Comparison of ENCODE assay signal across 17 cellular contexts in the genomic region with DNA sequence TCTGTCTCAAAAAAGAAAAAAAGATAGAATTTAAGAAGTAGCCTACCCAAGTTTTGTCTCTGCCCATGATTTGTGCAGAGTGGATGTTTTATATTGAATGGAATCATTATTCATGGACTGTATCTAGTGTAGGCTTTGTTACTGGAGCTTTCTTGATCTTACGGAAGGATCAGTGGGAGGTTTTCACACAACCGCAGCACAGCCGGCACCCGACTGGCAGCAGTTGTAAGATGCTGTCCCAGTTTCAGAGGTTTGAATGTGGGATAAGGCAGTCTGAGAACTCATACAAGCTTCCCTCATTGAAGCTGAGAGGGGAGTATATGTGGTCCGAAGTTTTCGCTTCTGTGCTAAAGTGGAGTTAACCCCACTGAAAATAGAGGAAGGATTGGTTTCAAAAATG. TPM values are rescaled to one million over a fixed set of nuclear protein-coding genes. Genes with fewer than 3 reads are reported as not detected.
"Had no signal": no experiment of that assay in that cellular context is flagged by ENCODE, and none has a peak within 500 bp of the region (broad histone marks: within the 10 kb centered on the region; RNA-seq: fewer than 3 reads in every experiment).

No MANE protein-coding gene starts in this region.

- H3K27ac ChIP-seq: esophagus squamous epithelium, heart left ventricle, left ventricle myocardium inferior, pancreas, right atrium auricular region, SJCRH30, skin epidermis had no signal

- H3K27me3 Mint-ChIP-seq: activated naive CD8-positive, alpha-beta T cell treated with anti-CD3 and anti-CD28 coated beads, Interleukin-2, amount 50 U/mL, for 24 hours; memory B cell; type B pancreatic cell had no signal

- H3K9me3 Mint-ChIP-seq: activated naive CD8-positive, alpha-beta T cell treated with anti-CD3 and anti-CD28 coated beads, Interleukin-2, amount 50 U/mL, for 24 hours; memory B cell; type B pancreatic cell had no signal

- H3K27ac Mint-ChIP-seq: activated naive CD8-positive, alpha-beta T cell treated with anti-CD3 and anti-CD28 coated beads, Interleukin-2, amount 50 U/mL, for 24 hours; memory B cell; type B pancreatic cell had no signal

- ATAC-seq: activated naive CD8-positive, alpha-beta T cell treated with anti-CD3 and anti-CD28 coated beads, Interleukin-2, amount 50 U/mL, for 24 hours; heart left ventricle; pancreas had no signal

- H3K4me1 ChIP-seq: left ventricle myocardium inferior, pancreas, right atrium auricular region, SJCRH30 had no signal

- H3K4me3 ChIP-seq: esophagus squamous epithelium, heart left ventricle, left ventricle myocardium inferior, pancreas, right atrium auricular region, SJCRH30, skin epidermis had no signal

- H3K27me3 ChIP-seq: esophagus squamous epithelium, heart left ventricle, pancreas, right atrium auricular region, SJCRH30 had no signal

- H3K9me3 ChIP-seq: esophagus squamous epithelium, heart left ventricle, left ventricle myocardium inferior, pancreas, right atrium auricular region, SJCRH30 had no signal

- DNase-seq: activated CD4-positive, alpha-beta T cell treated with anti-CD3 and anti-CD28 coated beads for 1 hour; activated effector memory CD4-positive, alpha-beta T cell treated with Interleukin-2 at 50 U/mL for 16 hours; activated naive CD8-positive, alpha-beta T cell treated with anti-CD3 and anti-CD28 coated beads, Interleukin-2, amount 50 U/mL, for 24 hours; esophagus squamous epithelium; foreskin fibroblast; heart left ventricle; islet precursor cell; left ventricle myocardium inferior; pancreas; SJCRH30; stimulated activated CD4-positive, alpha-beta T cell treated with anti-CD3 and anti-CD28 coated beads, Interleukin-4, amount 100 ng/mL, for 4 hours; T-helper 9 cell had no signal

- H3K4me1 Mint-ChIP-seq: memory B cell had no signal

- H3K4me3 Mint-ChIP-seq: activated naive CD8-positive, alpha-beta T cell treated with anti-CD3 and anti-CD28 coated beads, Interleukin-2, amount 50 U/mL, for 24 hours; memory B cell; type B pancreatic cell had no signal

RNA-seq across cellular contexts. Expression of a gene that starts 19.7 kb away (rescaled TPM):
- total RNA-seq: astrocyte, esophagus squamous epithelium, left ventricle myocardium inferior, pancreas, SJCRH30 had no signal
